1 cellular context compared by ENCODE assay signal in genomic region chr3:149848238-149848637, GRCh38.
TF ChIP-seq lines count a peak whose summit lies in the region.

No MANE protein-coding gene starts in this region.

TF ChIP-seq in K562, 482 proteins besides CTCF, POLR2A, EP300 and RAD21:
- TF ChIP-seq ZNF324 (CRISPR knock-in tag; IDR thresholded peaks at IDR 0.05) (0 out of 2 replicates have a peak, but pooled peaks have one; percentile 18), ZNF589 (CRISPR knock-in tag; IDR thresholded peaks at IDR 0.05; ENCODE audit: low read depth) (no peak), AFF1 (IDR thresholded peaks at IDR 0.05; ENCODE audit: low read depth in 1 of 2, partially characterized antibody in 2 of 2) (no peak), CHD7 (IDR thresholded peaks at IDR 0.05; ENCODE audit: low read depth, low read length) (no peak), THRAP3 (IDR thresholded peaks at IDR 0.05; ENCODE audit: borderline replicate concordance) (no peak), HDAC8 (tag; IDR thresholded peaks at IDR 0.05) (no peak), SIX5 (IDR thresholded peaks at IDR 0.05; ENCODE audit: borderline replicate concordance in 1 of 2, insufficient read depth in 1 of 2, low read depth in 1 of 2, low read length in 2 of 2) (no peak), HNRNPL (IDR thresholded peaks at IDR 0.05; ENCODE audit: low read depth, low read length) (no peak)
